Comparison of ENCODE assay signal across 8 cellular contexts in the genomic region with DNA sequence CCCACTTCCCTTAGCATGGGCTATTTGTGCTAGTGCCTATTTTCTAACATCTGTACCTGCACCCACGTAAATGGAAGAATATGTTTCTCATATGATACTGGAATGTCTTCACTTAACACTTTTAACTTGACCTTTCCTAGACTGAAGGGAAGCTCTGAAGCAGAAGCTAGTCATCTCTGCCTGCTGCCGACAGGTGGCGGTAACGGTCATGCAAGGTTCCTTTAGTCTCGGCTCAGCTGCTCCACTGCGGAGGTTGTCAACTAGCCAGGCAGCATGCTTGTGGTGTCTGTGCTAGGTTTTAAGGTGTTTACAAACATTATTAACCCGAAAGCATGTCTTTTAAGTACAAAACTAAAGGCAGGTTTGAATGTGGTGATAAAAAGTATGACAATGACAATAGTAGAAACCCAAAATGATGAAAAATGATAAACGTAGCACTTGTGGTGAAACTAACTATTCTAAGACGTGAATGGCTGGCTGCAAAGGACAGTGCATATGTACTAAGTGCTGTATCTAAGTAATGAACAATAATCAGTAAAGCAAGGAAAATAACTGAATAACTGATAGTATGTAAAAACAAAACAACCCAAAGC.
DNase-seq lines count a peak whose midpoint lies in the region; ATAC-seq, FAIRE-seq and TF ChIP-seq lines count a peak whose summit lies in the region.

No MANE protein-coding gene starts in this region.

- H3K27me3 ChIP-seq in OCI-LY1 (ENCODE audit: insufficient read depth, low read length) (no peaks in the 10 kb centered on the region), pancreas (no peaks in the 10 kb centered on the region), vagina (no peaks in the 10 kb centered on the region)

- H3K79me2 ChIP-seq in OCI-LY1 (ENCODE audit: insufficient read depth, low read length) = no peaks in the 10 kb centered on the region

- H3K4me3 ChIP-seq in OCI-LY1 (ENCODE audit: low read depth, low read length, poor library complexity, severe bottlenecking) (no peak overlapping the region), pancreas (no peak overlapping the region), vagina (no peak overlapping the region)

- 14 to 18% methylated on average over 9 of the region's 9 CpGs for WGBS in pancreas, 2 donors

- H3K9me2 ChIP-seq in OCI-LY1 (ENCODE audit: low read depth, low read length) = no peaks in the 10 kb centered on the region

- no peak for TF ChIP-seq POLR2A in vagina (IDR thresholded peaks at IDR 0.05)

- peak; percentile 95 for ATAC-seq in GM21529 (IDR thresholded peaks at IDR 0.05; ENCODE audit: unreplicated experiment)
- ATAC-seq in pancreas = peak; percentile 95 to 99 (median 98)

- no peak overlapping the region for H3K27ac ChIP-seq in OCI-LY1 (ENCODE audit: low read depth, low read length, poor library complexity, severe bottlenecking)
- H3K27ac ChIP-seq in pancreas = no peak overlapping the region
- no peak overlapping the region for H3K27ac ChIP-seq in vagina

- no peak overlapping the region for H2AFZ ChIP-seq in OCI-LY1 (ENCODE audit: low read length)

- peak; percentile 93 for DNase-seq in DMS53 treated with DMSO at 0.1 percent for 48 hours (lab: John Stamatoyannopoulos, UW; ENCODE audit: unreplicated experiment)
- peak; percentile 49 for DNase-seq in HuH-7 (ENCODE audit: low spot score)
- DNase-seq in activated T-cell treated with anti-CD3 and anti-CD28 coated beads, Interleukin-2, amount 50 U/mL, for 48 hours = peak; percentile 63 to 66
- DNase-seq in glomerular endothelial cell (ENCODE audit: extremely low read depth, low read depth, low spot score) = peak; percentile 9
- DNase-seq in pancreas = peak; percentile 64 to 89 (median 81)
- DNase-seq in vagina (ENCODE audit: extremely low spot score in 2 of 2) = no peak

- FAIRE-seq in pancreas (lab: Jason Lieb, UNC) = peak; percentile 73

- H3K9ac ChIP-seq in OCI-LY1 (ENCODE audit: low read length) = no peak overlapping the region

- intact Hi-C loops in pancreas (cut with DNase I) (loop anchor here in 1 of 3 donors (5.0 kb wide), 1 partner anchor 83 kb away; no protein-coding TSS in a partner anchor), vagina (cut with DNase I) (loop anchor here (10.0 kb wide), 1 partner anchor 301 kb away; no protein-coding TSS in a partner anchor)

- no peaks in the 10 kb centered on the region for H4K20me1 ChIP-seq in OCI-LY1 (ENCODE audit: insufficient read depth, low read length)

- TF ChIP-seq CTCF in OCI-LY1 (IDR thresholded peaks at IDR 0.05; ENCODE audit: low read length) (peak; percentile 96), pancreas (IDR thresholded peaks at IDR 0.05) (peak; percentile 68 to 92 (median 79)), vagina (IDR thresholded peaks at IDR 0.05) (peak in 2 of 3 experiments; percentile 53 to 65)

- H3K4me1 ChIP-seq in OCI-LY1 (ENCODE audit: insufficient read depth, low read length, severe bottlenecking) (no peaks in the 10 kb centered on the region), pancreas (no peaks in the 10 kb centered on the region), vagina (no peaks in the 10 kb centered on the region)

- H3K36me3 ChIP-seq in OCI-LY1 (ENCODE audit: insufficient read depth, low read length) (no peaks in the 10 kb centered on the region), pancreas (no peaks in the 10 kb centered on the region), vagina (no peaks in the 10 kb centered on the region)

- no peaks in the 10 kb centered on the region for H3K9me3 ChIP-seq in OCI-LY1 (ENCODE audit: low read length)
- H3K9me3 ChIP-seq in pancreas = no peaks in the 10 kb centered on the region
- no peaks in the 10 kb centered on the region for H3K9me3 ChIP-seq in vagina

- no peak overlapping the region for H3K4me2 ChIP-seq in OCI-LY1 (ENCODE audit: low read length)

- H3F3A ChIP-seq in OCI-LY1 (ENCODE audit: insufficient read depth, low read length) = no peaks in the 10 kb centered on the region

Comparison
In these comparisons a context has a peak if more than half of its experiments do, and no peak if none do; other contexts are left out.
1. DNase-seq: peak in DMS53 treated with DMSO at 0.1 percent for 48 hours (single experiment), HuH-7 (single experiment), activated T-cell treated with anti-CD3 and anti-CD28 coated beads, Interleukin-2, amount 50 U/mL, for 48 hours (2 of 2), glomerular endothelial cell (single experiment) and pancreas (6 of 6); none in vagina (0 of 2).
2. Peak in every context shown above with its lines, with median percentiles within 50 percentile points of each other: CTCF ChIP-seq.